In genomic region chr18:7872569-7872968, GRCh38 we compare ENCODE assay signal across 9 cellular contexts.
DNase-seq lines count a peak whose midpoint lies in the region; ATAC-seq and TF ChIP-seq lines count a peak whose summit lies in the region.
"Had no signal": no experiment of that assay in that cellular context is flagged by ENCODE, and none has a peak within 500 bp of the region (broad histone marks: within the 10 kb centered on the region; RNA-seq: fewer than 3 reads in every experiment).

No MANE protein-coding gene starts in this region.

- H3K4me3 ChIP-seq in MG63 = no peak overlapping the region
- no peak overlapping the region for H3K4me3 ChIP-seq in brain microvascular endothelial cell (ENCODE audit: low read depth, low read length)
- no peak overlapping the region for H3K4me3 ChIP-seq in left lung

- H3K27me3 ChIP-seq in MG63 (no peaks in the 10 kb centered on the region), brain microvascular endothelial cell (replicated peaks) (no peaks in the 10 kb centered on the region), left lung (no peaks in the 10 kb centered on the region)

- H3K36me3 ChIP-seq in MG63 (no peaks in the 10 kb centered on the region), brain microvascular endothelial cell (replicated peaks) (no peaks in the 10 kb centered on the region), left lung (no peaks in the 10 kb centered on the region)

- H3K4me1 ChIP-seq in left lung = peaks cover 10 to 12% of the 10 kb centered on the region in 2 donors

- in situ Hi-C loops in brain microvascular endothelial cell (cut with HindIII; ENCODE audit: low pct_ligation_motif_present, low sequenced_read_pairs) = no loop called here

- ATAC-seq in left lung (peak; percentile 66), GM18909 (IDR thresholded peaks at IDR 0.05; ENCODE audit: poor library complexity, unreplicated experiment) (no peak)

- TF ChIP-seq CTCF in brain microvascular endothelial cell (IDR thresholded peaks at IDR 0.05; ENCODE audit: low read depth, low read length, missing control alignments) (peak; percentile 49), left lung (IDR thresholded peaks at IDR 0.05) (no peak)

- DNase-seq in COR-L47 (lab: John Stamatoyannopoulos, UW) (peak; percentile 20), MG63 (peak; percentile 33), brain microvascular endothelial cell (peak; percentile 50), left lung (peak in 1 of 2 donors; percentile 42), HuH-7 (ENCODE audit: low spot score) (no peak), SK-N-DZ (ENCODE audit: low spot score) (no peak)
- no peak for DNase-seq in activated T-cell treated with anti-CD3 and anti-CD28 coated beads, Interleukin-2, amount 50 U/mL, for 1 hour
- DNase-seq: stimulated activated CD4-positive, alpha-beta T cell treated with anti-CD3 and anti-CD28 coated beads, Interleukin-4, amount 100 ng/mL, for 24 hours had no signal

- intact Hi-C loops in left lung (cut with DNase I) = no loop called here

- no peaks in the 10 kb centered on the region for H3K9me3 ChIP-seq in MG63
- peaks cover 0 to 2% of the 10 kb centered on the region in 2 donors for H3K9me3 ChIP-seq in left lung

- peak overlapping the region; percentile 8 for H3K27ac ChIP-seq in brain microvascular endothelial cell
- H3K27ac ChIP-seq in left lung = peak overlapping the region; percentile 43 to 58

Comparison
In these comparisons a context has a peak if more than half of its experiments do, and no peak if none do; other contexts are left out.
1. DNase-seq: peak in COR-L47 (single experiment), MG63 (single experiment) and brain microvascular endothelial cell (single experiment); none in activated T-cell treated with anti-CD3 and anti-CD28 coated beads, Interleukin-2, amount 50 U/mL, for 1 hour (single experiment), HuH-7 (single experiment) and SK-N-DZ (single experiment).